In genomic region chr9:74887041-74887980, GRCh38 we compare ENCODE assay signal across 8 cellular contexts. TPM values are rescaled to one million over a fixed set of nuclear protein-coding genes. Genes with fewer than 3 reads are reported as not detected.
A peak's percentile ranks its signal among the peaks of the same experiment; 100 is the strongest.
DNase-seq lines count a peak whose midpoint lies in the region; ATAC-seq, FAIRE-seq and TF ChIP-seq lines count a peak whose summit lies in the region.

A gene with protein sequence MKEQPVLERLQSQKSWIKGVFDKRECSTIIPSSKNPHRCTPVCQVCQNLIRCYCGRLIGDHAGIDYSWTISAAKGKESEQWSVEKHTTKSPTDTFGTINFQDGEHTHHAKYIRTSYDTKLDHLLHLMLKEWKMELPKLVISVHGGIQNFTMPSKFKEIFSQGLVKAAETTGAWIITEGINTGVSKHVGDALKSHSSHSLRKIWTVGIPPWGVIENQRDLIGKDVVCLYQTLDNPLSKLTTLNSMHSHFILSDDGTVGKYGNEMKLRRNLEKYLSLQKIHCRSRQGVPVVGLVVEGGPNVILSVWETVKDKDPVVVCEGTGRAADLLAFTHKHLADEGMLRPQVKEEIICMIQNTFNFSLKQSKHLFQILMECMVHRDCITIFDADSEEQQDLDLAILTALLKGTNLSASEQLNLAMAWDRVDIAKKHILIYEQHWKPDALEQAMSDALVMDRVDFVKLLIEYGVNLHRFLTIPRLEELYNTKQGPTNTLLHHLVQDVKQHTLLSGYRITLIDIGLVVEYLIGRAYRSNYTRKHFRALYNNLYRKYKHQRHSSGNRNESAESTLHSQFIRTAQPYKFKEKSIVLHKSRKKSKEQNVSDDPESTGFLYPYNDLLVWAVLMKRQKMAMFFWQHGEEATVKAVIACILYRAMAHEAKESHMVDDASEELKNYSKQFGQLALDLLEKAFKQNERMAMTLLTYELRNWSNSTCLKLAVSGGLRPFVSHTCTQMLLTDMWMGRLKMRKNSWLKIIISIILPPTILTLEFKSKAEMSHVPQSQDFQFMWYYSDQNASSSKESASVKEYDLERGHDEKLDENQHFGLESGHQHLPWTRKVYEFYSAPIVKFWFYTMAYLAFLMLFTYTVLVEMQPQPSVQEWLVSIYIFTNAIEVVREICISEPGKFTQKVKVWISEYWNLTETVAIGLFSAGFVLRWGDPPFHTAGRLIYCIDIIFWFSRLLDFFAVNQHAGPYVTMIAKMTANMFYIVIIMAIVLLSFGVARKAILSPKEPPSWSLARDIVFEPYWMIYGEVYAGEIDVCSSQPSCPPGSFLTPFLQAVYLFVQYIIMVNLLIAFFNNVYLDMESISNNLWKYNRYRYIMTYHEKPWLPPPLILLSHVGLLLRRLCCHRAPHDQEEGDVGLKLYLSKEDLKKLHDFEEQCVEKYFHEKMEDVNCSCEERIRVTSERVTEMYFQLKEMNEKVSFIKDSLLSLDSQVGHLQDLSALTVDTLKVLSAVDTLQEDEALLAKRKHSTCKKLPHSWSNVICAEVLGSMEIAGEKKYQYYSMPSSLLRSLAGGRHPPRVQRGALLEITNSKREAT (N-terminal part only) (minus strand): TSS chr9:74887921. CDS start chr9:74887856, 65 bp downstream.

- no peaks in the 10 kb centered on the region for H3K9me3 Mint-ChIP-seq in activated CD8-positive, alpha-beta T cell treated with anti-CD3 and anti-CD28 coated beads, Interleukin-2, amount 10 ng/mL, durations not matched to agents 7 days and 5 days (ENCODE audit: insufficient read depth)
- peaks cover 9% of the 10 kb centered on the region for H3K9me3 Mint-ChIP-seq in mesothelial cell of epicardium
- H3K9me3 Mint-ChIP-seq in stimulated activated effector memory CD8-positive, alpha-beta T cell treated with anti-CD3 and anti-CD28 coated beads, Interleukin-12 subunit alpha, Interleukin-12 subunit beta, amount 100 ng/mL, for 72 hours, result peaks cover 4% of the 10 kb centered on the region

- TF ChIP-seq CTCF in epithelial cell of proximal tubule (conservative IDR thresholded peaks at IDR 0.05; ENCODE audit: low read depth, low read length), result no peak
- TF ChIP-seq CTCF in mesothelial cell of epicardium (IDR thresholded peaks at IDR 0.05; ENCODE audit: unreplicated experiment), result no peak

- no peaks in the 10 kb centered on the region for H3K36me3 Mint-ChIP-seq in activated CD8-positive, alpha-beta T cell treated with anti-CD3 and anti-CD28 coated beads, Interleukin-2, amount 10 ng/mL, durations not matched to agents 7 days and 5 days (ENCODE audit: low read depth)
- no peaks in the 10 kb centered on the region for H3K36me3 Mint-ChIP-seq in mesothelial cell of epicardium
- H3K36me3 Mint-ChIP-seq in stimulated activated effector memory CD8-positive, alpha-beta T cell treated with anti-CD3 and anti-CD28 coated beads, Interleukin-12 subunit alpha, Interleukin-12 subunit beta, amount 100 ng/mL, for 72 hours, result no peaks in the 10 kb centered on the region

- TF ChIP-seq POLR2A in H54 (IDR thresholded peaks at IDR 0.05; ENCODE audit: low read depth, low read length), result no peak

- H3K4me3 Mint-ChIP-seq in activated CD8-positive, alpha-beta T cell treated with anti-CD3 and anti-CD28 coated beads, Interleukin-2, amount 10 ng/mL, durations not matched to agents 7 days and 5 days, result peak within 1 kb of the TSS; percentile 75
- H3K4me3 Mint-ChIP-seq in mesothelial cell of epicardium, result peak within 1 kb of the TSS; percentile 93
- peak within 1 kb of the TSS; percentile 84 for H3K4me3 Mint-ChIP-seq in stimulated activated effector memory CD8-positive, alpha-beta T cell treated with anti-CD3 and anti-CD28 coated beads, Interleukin-12 subunit alpha, Interleukin-12 subunit beta, amount 100 ng/mL, for 72 hours

- peak within 1 kb of the TSS; percentile 73 for H3K4me3 ChIP-seq in epithelial cell of proximal tubule (ENCODE audit: low read depth, low read length)

- POLR2A ChIA-PET in activated CD8-positive, alpha-beta T cell treated with anti-CD3 and anti-CD28 coated beads, Interleukin-2, amount 10 ng/mL, durations not matched to agents 7 days and 5 days (lab: Charles Lee), result no interaction called here

- ATAC-seq in activated CD8-positive, alpha-beta T cell treated with anti-CD3 and anti-CD28 coated beads, Interleukin-2, amount 10 ng/mL, durations not matched to agents 7 days and 5 days, result peak; percentile 87
- ATAC-seq in stimulated activated effector memory CD8-positive, alpha-beta T cell treated with anti-CD3 and anti-CD28 coated beads, Interleukin-12 subunit alpha, Interleukin-12 subunit beta, amount 100 ng/mL, for 72 hours, result peak; percentile 73
- ATAC-seq in GM18517 (IDR thresholded peaks at IDR 0.05; ENCODE audit: unreplicated experiment), result no peak

- peaks cover 51% of the 10 kb centered on the region for H3K27me3 Mint-ChIP-seq in activated CD8-positive, alpha-beta T cell treated with anti-CD3 and anti-CD28 coated beads, Interleukin-2, amount 10 ng/mL, durations not matched to agents 7 days and 5 days (ENCODE audit: low read depth)
- peaks cover 10% of the 10 kb centered on the region for H3K27me3 Mint-ChIP-seq in mesothelial cell of epicardium (ENCODE audit: low read depth)

- peaks cover 9% of the 10 kb centered on the region for H3K4me1 Mint-ChIP-seq in activated CD8-positive, alpha-beta T cell treated with anti-CD3 and anti-CD28 coated beads, Interleukin-2, amount 10 ng/mL, durations not matched to agents 7 days and 5 days (ENCODE audit: low read depth)
- H3K4me1 Mint-ChIP-seq in mesothelial cell of epicardium, result peaks cover 6% of the 10 kb centered on the region
- peaks cover 18% of the 10 kb centered on the region for H3K4me1 Mint-ChIP-seq in stimulated activated effector memory CD8-positive, alpha-beta T cell treated with anti-CD3 and anti-CD28 coated beads, Interleukin-12 subunit alpha, Interleukin-12 subunit beta, amount 100 ng/mL, for 72 hours

- CTCF ChIA-PET in activated CD8-positive, alpha-beta T cell treated with anti-CD3 and anti-CD28 coated beads, Interleukin-2, amount 10 ng/mL, durations not matched to agents 7 days and 5 days (lab: Charles Lee), result no interaction called here

- H3K27ac Mint-ChIP-seq in activated CD8-positive, alpha-beta T cell treated with anti-CD3 and anti-CD28 coated beads, Interleukin-2, amount 10 ng/mL, durations not matched to agents 7 days and 5 days, result no peak within 1 kb of the TSS
- H3K27ac Mint-ChIP-seq in mesothelial cell of epicardium, result peak within 1 kb of the TSS; percentile 45
- H3K27ac Mint-ChIP-seq in stimulated activated effector memory CD8-positive, alpha-beta T cell treated with anti-CD3 and anti-CD28 coated beads, Interleukin-12 subunit alpha, Interleukin-12 subunit beta, amount 100 ng/mL, for 72 hours, result peak within 1 kb of the TSS; percentile 91

- FAIRE-seq in H54 (lab: Jason Lieb, UNC), result no peak

- DNase-seq in AG20443 (ENCODE audit: low spot score) (peak; percentile 73), H54 (ENCODE audit: insufficient read length, low spot score) (peak; percentile 61), NCI-H2196 treated with DMSO at 0.1 percent for 48 hours (lab: John Stamatoyannopoulos, UW; ENCODE audit: unreplicated experiment) (peak; percentile 12), epithelial cell of proximal tubule (ENCODE audit: low read depth) (peak; percentile 20), mesothelial cell of epicardium (ENCODE audit: low spot score in 2 of 2, unreplicated experiment in 2 of 2) (peak; percentile 41 to 78)
- DNase-seq in activated CD8-positive, alpha-beta T cell treated with anti-CD3 and anti-CD28 coated beads, Interleukin-2, amount 10 ng/mL, durations not matched to agents 7 days and 5 days, result peak; percentile 46
- DNase-seq in stimulated activated effector memory CD8-positive, alpha-beta T cell treated with anti-CD3 and anti-CD28 coated beads, Interleukin-12 subunit alpha, Interleukin-12 subunit beta, amount 100 ng/mL, for 72 hours (ENCODE audit: low spot score in 2 of 2), result peak; percentile 18 to 56

RNA-seq across cellular contexts. Expression of the gene that starts here (rescaled TPM):
- not detected for total RNA-seq in activated CD8-positive, alpha-beta T cell treated with anti-CD3 and anti-CD28 coated beads, Interleukin-2, amount 10 ng/mL, durations not matched to agents 7 days and 5 days
- 0.22 and 1.6 TPM in 2 replicates for total RNA-seq in epithelial cell of proximal tubule
- total RNA-seq in mesothelial cell of epicardium, result 0.07 to 0.18 TPM (median 0.18 TPM) in 3 replicates

Comparison
In these comparisons a context has a peak if more than half of its experiments do, and no peak if none do; other contexts are left out.
1. Peak in DNase-seq and ATAC-seq in activated CD8-positive, alpha-beta T cell treated with anti-CD3 and anti-CD28 coated beads, Interleukin-2, amount 10 ng/mL, durations not matched to agents 7 days and 5 days; RNA of the gene not detected or under 1 TPM.
2. Peak in DNase-seq in mesothelial cell of epicardium; RNA of the gene not detected or under 1 TPM.
3. DNase-seq: peak in every context shown above with its lines; median percentile 73 in AG20443; 61 in H54; 60 in mesothelial cell of epicardium; 46 in activated CD8-positive, alpha-beta T cell treated with anti-CD3 and anti-CD28 coated beads, Interleukin-2, amount 10 ng/mL, durations not matched to agents 7 days and 5 days; 37 in stimulated activated effector memory CD8-positive, alpha-beta T cell treated with anti-CD3 and anti-CD28 coated beads, Interleukin-12 subunit alpha, Interleukin-12 subunit beta, amount 100 ng/mL, for 72 hours; 20 in epithelial cell of proximal tubule; 12 in NCI-H2196 treated with DMSO at 0.1 percent for 48 hours.